16 cellular contexts compared by ENCODE assay signal in genomic region chr2:5111581-5111980, GRCh38.
DNase-seq lines count a peak whose midpoint lies in the region; ATAC-seq and FAIRE-seq lines count a peak whose summit lies in the region.
"Had no signal": no experiment of that assay in that cellular context is flagged by ENCODE, and none has a peak within 500 bp of the region (broad histone marks: within the 10 kb centered on the region; RNA-seq: fewer than 3 reads in every experiment).

No MANE protein-coding gene starts in this region.

- peaks cover 6% of the 10 kb centered on the region for H3K4me1 ChIP-seq in endocrine pancreas (ENCODE audit: control insufficient read depth, insufficient read depth, low read length)
- H3K4me1 ChIP-seq: testis had no signal

- peaks cover 2% of the 10 kb centered on the region for H3K9me3 ChIP-seq in endocrine pancreas (ENCODE audit: control insufficient read depth, low read length)
- H3K9me3 ChIP-seq: testis had no signal

- H3K27me3 ChIP-seq in endocrine pancreas (ENCODE audit: control insufficient read depth, insufficient read depth, low read length), result no peaks in the 10 kb centered on the region
- H3K27me3 ChIP-seq: testis had no signal

- H3K9ac ChIP-seq in endocrine pancreas (ENCODE audit: control insufficient read depth, insufficient read depth, low read length), result no peak overlapping the region

- peak overlapping the region; percentile 14 for H3K4me3 ChIP-seq in endocrine pancreas (ENCODE audit: control insufficient read depth, insufficient read depth, low read length)
- H3K4me3 ChIP-seq: testis had no signal

- no peak for ATAC-seq in HG02870 (IDR thresholded peaks at IDR 0.05; ENCODE audit: unreplicated experiment)
- ATAC-seq: T-cell had no signal

- DNase-seq in COLO829 (ENCODE audit: low spot score), result peak; percentile 67
- DNase-seq in NCI-H1436 (lab: John Stamatoyannopoulos, UW), result peak; percentile 79
- DNase-seq in NCI-H526 (lab: John Stamatoyannopoulos, UW), result peak; percentile 70 to 82
- no peak for DNase-seq in HK-2 (ENCODE audit: unreplicated experiment)
- no peak for DNase-seq in RCC 7860 (ENCODE audit: low spot score)
- no peak for DNase-seq in NCI-H226
- DNase-seq: activated CD4-positive, CD25-positive, alpha-beta regulatory T cell treated with anti-CD3 and anti-CD28 coated beads, Interleukin-2, amount 50 U/mL, for 72 hours; activated CD8-positive, alpha-beta memory T cell treated with anti-CD3 and anti-CD28 coated beads, Interleukin-2, amount 50 U/mL, for 48 hours; activated naive CD4-positive, alpha-beta T cell treated with anti-CD3 and anti-CD28 coated beads, Interleukin-2, amount 50 U/mL, for 16 hours; endodermal cell; HCEC 1CT; Kasumi-1; T-cell; testis had no signal

- no peaks in the 10 kb centered on the region for H3K36me3 ChIP-seq in endocrine pancreas (ENCODE audit: control insufficient read depth, insufficient read depth, low read length)

- no peak for FAIRE-seq in RCC 7860 (lab: Jason Lieb, UNC)

Comparison
In these comparisons a context has a peak if more than half of its experiments do, and no peak if none do; other contexts are left out.
1. DNase-seq: peak in COLO829 (single experiment), NCI-H1436 (single experiment) and NCI-H526 (2 of 2); none in HK-2 (single experiment), RCC 7860 (single experiment) and NCI-H226 (single experiment).